ENCODE assay signal across 16 cellular contexts in the genomic region with DNA sequence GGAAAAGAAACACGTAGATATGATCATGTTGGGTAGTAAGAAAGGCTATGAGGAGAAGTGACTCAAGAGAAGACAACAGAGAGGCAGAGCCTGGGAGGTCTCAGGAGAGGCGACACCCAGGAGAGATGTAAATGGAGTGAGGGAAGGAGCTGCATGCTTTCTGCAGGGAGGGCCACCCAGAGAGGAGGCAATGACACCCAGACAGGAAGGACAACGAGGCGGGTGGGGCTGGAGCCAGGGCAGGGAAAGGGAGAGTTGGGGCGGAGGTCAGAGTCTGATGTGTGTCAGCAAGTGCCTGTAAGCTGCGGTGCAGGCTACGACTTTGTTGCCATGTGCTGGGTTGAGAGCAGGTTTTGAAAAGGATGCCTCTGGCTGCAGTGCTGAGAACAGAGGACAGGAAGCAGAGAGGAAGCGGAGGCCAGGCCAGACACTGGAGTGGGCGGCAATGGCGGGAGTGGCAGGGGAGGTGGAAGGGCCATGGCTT. TPM values are rescaled to one million over a fixed set of nuclear protein-coding genes. Genes with fewer than 3 reads are reported as not detected.
A peak's percentile ranks its signal among the peaks of the same experiment; 100 is the strongest.
DNase-seq lines count a peak whose midpoint lies in the region; ATAC-seq and TF ChIP-seq lines count a peak whose summit lies in the region.
"Had no signal": no experiment of that assay in that cellular context is flagged by ENCODE, and none has a peak within 500 bp of the region (broad histone marks: within the 10 kb centered on the region; RNA-seq: fewer than 3 reads in every experiment).

No MANE protein-coding gene starts in this region.

- POLR2A ChIA-PET in activated CD8-positive, alpha-beta T cell treated with anti-CD3 and anti-CD28 coated beads for 36 hours (lab: Charles Lee), result interaction anchor here (0.8 to 1.1 kb wide), 2 partner anchors 11 to 21 kb away, joined by 3 read pairs; no protein-coding TSS in a partner anchor
- POLR2A ChIA-PET in activated CD8-positive, alpha-beta T cell treated with anti-CD3 and anti-CD28 coated beads, Interleukin-2, amount 10 ng/mL, durations not matched to agents 7 days and 5 days (lab: Charles Lee), result no interaction called here

- H3K27me3 ChIP-seq in left lung (no peaks in the 10 kb centered on the region), upper lobe of left lung (no peaks in the 10 kb centered on the region)

- no peak for DNase-seq in activated CD8-positive, alpha-beta T cell treated with anti-CD3 and anti-CD28 coated beads for 36 hours
- no peak for DNase-seq in activated CD8-positive, alpha-beta T cell treated with anti-CD3 and anti-CD28 coated beads, Interleukin-2, amount 10 ng/mL, durations not matched to agents 7 days and 5 days
- DNase-seq in amniotic epithelial cell (ENCODE audit: low read depth) (peak; percentile 76), left lung (peak in 1 of 2 donors; percentile 56), upper lobe of left lung (peak in 1 of 2 donors; percentile 45), amygdala (lab: John Stamatoyannopoulos, UW) (no peak), hepatic stellate cell (ENCODE audit: low spot score) (no peak), progenitor cell of endocrine pancreas (ENCODE audit: low spot score, unreplicated experiment) (no peak)
- DNase-seq: caudate nucleus, DMS53 had no signal

- no peak for TF ChIP-seq CTCF in activated CD8-positive, alpha-beta T cell treated with anti-CD3 and anti-CD28 coated beads for 36 hours (IDR thresholded peaks at IDR 0.05)
- no peak for TF ChIP-seq CTCF in left lung (IDR thresholded peaks at IDR 0.05)
- no peak for TF ChIP-seq CTCF in upper lobe of left lung (IDR thresholded peaks at IDR 0.05)
- no peak for TF ChIP-seq CTCF in progenitor cell of endocrine pancreas (IDR thresholded peaks at IDR 0.05; ENCODE audit: unreplicated experiment)

- intact Hi-C loops in activated CD8-positive, alpha-beta T cell treated with anti-CD3 and anti-CD28 coated beads for 36 hours (cut with micrococcal nuclease), result no loop called here
- intact Hi-C loops in left lung (cut with DNase I), result no loop called here

- H3K27ac Mint-ChIP-seq in activated CD8-positive, alpha-beta T cell treated with anti-CD3 and anti-CD28 coated beads for 36 hours, result no peak overlapping the region
- no peak overlapping the region for H3K27ac Mint-ChIP-seq in activated CD8-positive, alpha-beta T cell treated with anti-CD3 and anti-CD28 coated beads, Interleukin-2, amount 10 ng/mL, durations not matched to agents 7 days and 5 days
- no peak overlapping the region for H3K27ac Mint-ChIP-seq in progenitor cell of endocrine pancreas

- no peaks in the 10 kb centered on the region for H3K27me3 Mint-ChIP-seq in activated CD8-positive, alpha-beta T cell treated with anti-CD3 and anti-CD28 coated beads for 36 hours
- H3K27me3 Mint-ChIP-seq in activated CD8-positive, alpha-beta T cell treated with anti-CD3 and anti-CD28 coated beads, Interleukin-2, amount 10 ng/mL, durations not matched to agents 7 days and 5 days (ENCODE audit: low read depth), result peaks cover 4% of the 10 kb centered on the region
- H3K27me3 Mint-ChIP-seq in progenitor cell of endocrine pancreas, result peaks cover 85% of the 10 kb centered on the region

- WGBS in upper lobe of left lung, 2 donors, result 62 to 79% methylated on average over 10 of the region's 10 CpGs

- peaks cover 15 to 22% of the 10 kb centered on the region in 2 donors for H3K4me1 ChIP-seq in left lung
- H3K4me1 ChIP-seq in upper lobe of left lung, result peaks cover 13 to 34% (median 24%) of the 10 kb centered on the region in 4 donors

- peak overlapping the region in 1 of 2 donors; percentile 39 for H3K27ac ChIP-seq in left lung
- H3K27ac ChIP-seq in upper lobe of left lung, result peak overlapping the region in 2 of 4 donors; percentile 9 to 67

- CTCF ChIA-PET in activated CD8-positive, alpha-beta T cell treated with anti-CD3 and anti-CD28 coated beads for 36 hours (lab: Charles Lee), result no interaction called here
- CTCF ChIA-PET in activated CD8-positive, alpha-beta T cell treated with anti-CD3 and anti-CD28 coated beads, Interleukin-2, amount 10 ng/mL, durations not matched to agents 7 days and 5 days (lab: Charles Lee), result no interaction called here

- TF ChIP-seq EP300 in upper lobe of left lung (IDR thresholded peaks at IDR 0.05), result no peak

- H3K4me1 Mint-ChIP-seq in activated CD8-positive, alpha-beta T cell treated with anti-CD3 and anti-CD28 coated beads for 36 hours (ENCODE audit: low read depth), result peaks cover 15% of the 10 kb centered on the region
- peaks cover 11% of the 10 kb centered on the region for H3K4me1 Mint-ChIP-seq in activated CD8-positive, alpha-beta T cell treated with anti-CD3 and anti-CD28 coated beads, Interleukin-2, amount 10 ng/mL, durations not matched to agents 7 days and 5 days (ENCODE audit: low read depth)
- H3K4me1 Mint-ChIP-seq in progenitor cell of endocrine pancreas (ENCODE audit: low read depth), result peaks cover 38% of the 10 kb centered on the region

- H3K36me3 ChIP-seq in left lung (no peaks in the 10 kb centered on the region), upper lobe of left lung (no peaks in the 10 kb centered on the region)
- H3K36me3 ChIP-seq: thoracic aorta had no signal

- H3K4me3 Mint-ChIP-seq in activated CD8-positive, alpha-beta T cell treated with anti-CD3 and anti-CD28 coated beads for 36 hours, result no peak overlapping the region
- no peak overlapping the region for H3K4me3 Mint-ChIP-seq in activated CD8-positive, alpha-beta T cell treated with anti-CD3 and anti-CD28 coated beads, Interleukin-2, amount 10 ng/mL, durations not matched to agents 7 days and 5 days
- H3K4me3 Mint-ChIP-seq in progenitor cell of endocrine pancreas (ENCODE audit: low read depth), result no peak overlapping the region

- no peaks in the 10 kb centered on the region for H3K36me3 Mint-ChIP-seq in activated CD8-positive, alpha-beta T cell treated with anti-CD3 and anti-CD28 coated beads for 36 hours (ENCODE audit: low read depth)
- no peaks in the 10 kb centered on the region for H3K36me3 Mint-ChIP-seq in activated CD8-positive, alpha-beta T cell treated with anti-CD3 and anti-CD28 coated beads, Interleukin-2, amount 10 ng/mL, durations not matched to agents 7 days and 5 days (ENCODE audit: low read depth)
- no peaks in the 10 kb centered on the region for H3K36me3 Mint-ChIP-seq in progenitor cell of endocrine pancreas (ENCODE audit: insufficient read depth)

- H3K4me3 ChIP-seq in left lung, result no peak overlapping the region
- no peak overlapping the region for H3K4me3 ChIP-seq in upper lobe of left lung
- H3K4me3 ChIP-seq: thoracic aorta had no signal

- ATAC-seq in activated CD8-positive, alpha-beta T cell treated with anti-CD3 and anti-CD28 coated beads for 36 hours, result peak; percentile 13
- ATAC-seq in activated CD8-positive, alpha-beta T cell treated with anti-CD3 and anti-CD28 coated beads, Interleukin-2, amount 10 ng/mL, durations not matched to agents 7 days and 5 days, result no peak
- peak; percentile 4 for ATAC-seq in left lung
- ATAC-seq in upper lobe of left lung (ENCODE audit: low FRiP score in 2 of 2), result peak; percentile 13 to 29

- no peak for TF ChIP-seq POLR2A in upper lobe of left lung (IDR thresholded peaks at IDR 0.05)

- no peaks in the 10 kb centered on the region for H3K9me3 Mint-ChIP-seq in activated CD8-positive, alpha-beta T cell treated with anti-CD3 and anti-CD28 coated beads for 36 hours
- H3K9me3 Mint-ChIP-seq in activated CD8-positive, alpha-beta T cell treated with anti-CD3 and anti-CD28 coated beads, Interleukin-2, amount 10 ng/mL, durations not matched to agents 7 days and 5 days (ENCODE audit: insufficient read depth), result no peaks in the 10 kb centered on the region
- no peaks in the 10 kb centered on the region for H3K9me3 Mint-ChIP-seq in progenitor cell of endocrine pancreas (ENCODE audit: low read depth)

- peaks cover 0 to 3% of the 10 kb centered on the region in 2 donors for H3K9me3 ChIP-seq in left lung
- H3K9me3 ChIP-seq in upper lobe of left lung, result no peaks in the 10 kb centered on the region

RNA-seq across cellular contexts. Expression of a gene that starts 31.3 kb away (rescaled TPM):
- total RNA-seq in activated CD8-positive, alpha-beta T cell treated with anti-CD3 and anti-CD28 coated beads for 36 hours, result not detected
- not detected for total RNA-seq in activated CD8-positive, alpha-beta T cell treated with anti-CD3 and anti-CD28 coated beads, Interleukin-2, amount 10 ng/mL, durations not matched to agents 7 days and 5 days
- total RNA-seq in left lung, result 1 to 10 TPM in 1 of 2 donors, under 1 TPM in 1; 0.44 to 1.2 TPM
- 1 to 10 TPM in 2 of 6 donors, under 1 TPM in 2, not detected in 2; 0.37 to 1.3 (median 0.77) TPM for total RNA-seq in upper lobe of left lung
- total RNA-seq in progenitor cell of endocrine pancreas, result not detected in 2 replicates
- total RNA-seq: glomerular endothelial cell; LHCN-M2; lower leg skin; pulmonary artery endothelial cell; T-helper 2 cell treated with Interferon-gamma antibody and Interleukin-4, amounts not matched to agents 100 ng/mL and 5 ng/mL, for 36 hours had no signal

RNA-seq across cellular contexts. Expression of a gene that starts 49.1 kb away (rescaled TPM):
- not detected for total RNA-seq in activated CD8-positive, alpha-beta T cell treated with anti-CD3 and anti-CD28 coated beads for 36 hours
- not detected for total RNA-seq in activated CD8-positive, alpha-beta T cell treated with anti-CD3 and anti-CD28 coated beads, Interleukin-2, amount 10 ng/mL, durations not matched to agents 7 days and 5 days
- 10 to 100 TPM; 48.7 to 48.8 TPM for total RNA-seq in left lung
- 10 to 100 TPM; 15.2 to 87.1 (median 53.1) TPM for total RNA-seq in upper lobe of left lung
- total RNA-seq in progenitor cell of endocrine pancreas, result 0.26 and 0.38 TPM in 2 replicates
- total RNA-seq: LHCN-M2; T-helper 2 cell treated with Interferon-gamma antibody and Interleukin-4, amounts not matched to agents 100 ng/mL and 5 ng/mL, for 36 hours had no signal

Comparison
In these comparisons a context has a peak if more than half of its experiments do, and no peak if none do; other contexts are left out.
1. RNA of a gene that starts 49.1 kb away (total RNA-seq): 15.2 to 87.1 TPM in upper lobe of left lung and 48.7 to 48.8 TPM in left lung; 0.26 to 0.38 TPM in progenitor cell of endocrine pancreas, not detected in activated CD8-positive, alpha-beta T cell treated with anti-CD3 and anti-CD28 coated beads for 36 hours and not detected in activated CD8-positive, alpha-beta T cell treated with anti-CD3 and anti-CD28 coated beads, Interleukin-2, amount 10 ng/mL, durations not matched to agents 7 days and 5 days; every median in the first group is over 10 times any median in the second.